33 cellular contexts compared by ENCODE assay signal in genomic region chr11:119608781-119609180, GRCh38.
A peak's percentile ranks its signal among the peaks of the same experiment; 100 is the strongest.
DNase-seq lines count a peak whose midpoint lies in the region; ATAC-seq, FAIRE-seq and TF ChIP-seq lines count a peak whose summit lies in the region.
"Had no signal": no experiment of that assay in that cellular context is flagged by ENCODE, and none has a peak within 500 bp of the region (broad histone marks: within the 10 kb centered on the region; RNA-seq: fewer than 3 reads in every experiment).

No MANE protein-coding gene starts in this region.

- no peak for FAIRE-seq in H1 (lab: Jason Lieb, UNC)
- FAIRE-seq: GM12891, keratinocyte had no signal

- no peak overlapping the region for H3K9ac ChIP-seq in H1 (replicated peaks in 1 of 4; ENCODE audit: extremely low read depth in 1 of 4, low read depth in 3 of 4, low read length in 3 of 4)
- H3K9ac ChIP-seq: BLaER1, SK-N-SH had no signal

- no peak overlapping the region for H4K8ac ChIP-seq in H1 (ENCODE audit: extremely low read depth, insufficient read depth, low read length)

- H3K4me3 Mint-ChIP-seq in GM23338 (no peak overlapping the region), progenitor cell of endocrine pancreas (ENCODE audit: low read depth) (no peak overlapping the region)
- no peak overlapping the region for H3K4me3 Mint-ChIP-seq in activated CD4-positive, alpha-beta T cell treated with anti-CD3 and anti-CD28 coated beads, Interleukin-2, amount 10 ng/mL, durations not matched to agents 24 days and 14 days
- H3K4me3 Mint-ChIP-seq: activated CD4-positive, alpha-beta memory T cell treated with anti-CD3 and anti-CD28 coated beads, Interleukin-2, amount 10 ng/mL, durations not matched to agents 7 days and 5 days; activated T-helper 1 cell treated with anti-CD3 and anti-CD28 coated beads, Interleukin-12 subunit alpha, Interleukin-12 subunit beta, Interleukin-2, Interleukin-4 antibody, amounts not matched to agents 30 ng/mL and 10 ng/mL and 1 ng/mL, durations not matched to agents 14 hours and 24 hours and 36 hours; T-helper 1 cell treated with Interleukin-12 subunit alpha and Interleukin-12 subunit beta and Interleukin-4 antibody, amounts not matched to agents 30 μg/mL and 1 μg/mL, for 36 hours had no signal

- H3K79me2 ChIP-seq in GM23338 (replicated peaks; ENCODE audit: insufficient read depth) = no peaks in the 10 kb centered on the region
- no peaks in the 10 kb centered on the region for H3K79me2 ChIP-seq in H1 (ENCODE audit: control insufficient read depth in 1 of 2, insufficient read depth in 2 of 2, low read length in 2 of 2)

- no peak overlapping the region for H2BK120ac ChIP-seq in H1 (replicated peaks; ENCODE audit: low read depth, low read length)

- H3K56ac ChIP-seq in H1 (replicated peaks; ENCODE audit: insufficient read length, low read depth, low read length) = no peak overlapping the region

- H3K9me3 Mint-ChIP-seq in GM23338 (no peaks in the 10 kb centered on the region; the same call in 2 of the 3 replicates), progenitor cell of endocrine pancreas (ENCODE audit: low read depth) (no peaks in the 10 kb centered on the region)
- no peaks in the 10 kb centered on the region for H3K9me3 Mint-ChIP-seq in activated CD4-positive, alpha-beta T cell treated with anti-CD3 and anti-CD28 coated beads, Interleukin-2, amount 10 ng/mL, durations not matched to agents 24 days and 14 days
- H3K9me3 Mint-ChIP-seq: activated CD4-positive, alpha-beta memory T cell treated with anti-CD3 and anti-CD28 coated beads, Interleukin-2, amount 10 ng/mL, durations not matched to agents 7 days and 5 days; activated T-helper 1 cell treated with anti-CD3 and anti-CD28 coated beads, Interleukin-12 subunit alpha, Interleukin-12 subunit beta, Interleukin-2, Interleukin-4 antibody, amounts not matched to agents 30 ng/mL and 10 ng/mL and 1 ng/mL, durations not matched to agents 14 hours and 24 hours and 36 hours had no signal

- TF ChIP-seq EP300 in H1 (IDR thresholded peaks at IDR 0.05; ENCODE audit: borderline replicate concordance in 1 of 2, low read depth in 2 of 2, low read length in 2 of 2) = no peak

- no peak overlapping the region for H2BK15ac ChIP-seq in H1 (ENCODE audit: low read length)

- no peak overlapping the region for H3K4me2 ChIP-seq in GM23338
- no peak overlapping the region for H3K4me2 ChIP-seq in H1 (ENCODE audit: insufficient read depth in 1 of 2, low read depth in 2 of 2, low read length in 2 of 2)
- H3K4me2 ChIP-seq: BLaER1, PC-9, SK-N-SH had no signal

- no peaks in the 10 kb centered on the region for H3F3A ChIP-seq in GM23338 (replicated peaks; ENCODE audit: low read depth)

- H3K23ac ChIP-seq in H1 (ENCODE audit: insufficient read length) = no peak overlapping the region

- H3K18ac ChIP-seq in H1 (ENCODE audit: extremely low read depth, low read length) = no peak overlapping the region

- no peak overlapping the region for H2BK5ac ChIP-seq in H1 (ENCODE audit: low read depth, low read length)

- no peak for TF ChIP-seq POLR2A in H1 (IDR thresholded peaks at IDR 0.05; ENCODE audit: control extremely low read depth in 1 of 2, low read depth in 2 of 2, low read length in 2 of 2)

- H3K4me3 ChIP-seq in GM23338 = no peak overlapping the region
- no peak overlapping the region for H3K4me3 ChIP-seq in H1 (ENCODE audit: extremely low read depth in 1 of 4, insufficient read depth in 2 of 4, low read depth in 3 of 4, low read length in 4 of 4)
- H3K4me3 ChIP-seq: BLaER1, HAP-1, PC-9, prostate gland, sigmoid colon, stomach, tibial nerve had no signal

- H3K36me3 Mint-ChIP-seq in GM23338 (ENCODE audit: low read depth) (no peaks in the 10 kb centered on the region; the same call in 2 of the 3 replicates), progenitor cell of endocrine pancreas (ENCODE audit: insufficient read depth) (no peaks in the 10 kb centered on the region)
- no peaks in the 10 kb centered on the region for H3K36me3 Mint-ChIP-seq in activated CD4-positive, alpha-beta T cell treated with anti-CD3 and anti-CD28 coated beads, Interleukin-2, amount 10 ng/mL, durations not matched to agents 24 days and 14 days (ENCODE audit: low read depth)

- intact Hi-C loops in activated CD4-positive, alpha-beta T cell treated with anti-CD3 and anti-CD28 coated beads, Interleukin-2, amount 10 ng/mL, durations not matched to agents 24 days and 14 days (cut with micrococcal nuclease) = no loop called here

- WGBS in H1 (ENCODE audit: extremely low coverage in 1 of 2, insufficient coverage in 1 of 2, insufficient read length in 1 of 2, insufficient replicate concordance in 2 of 2, low coverage in 1 of 2, low lambda C conversion rate in 2 of 2, missing lambda C conversion rate in 1 of 2), 2 experiments = 70% methylated on average over 4 of the region's 4 CpGs; no CpG with 5 or more reads in 1 of the 2 experiments

- H3K27me3 ChIP-seq in GM23338 (ENCODE audit: insufficient read depth) = peaks cover 15% of the 10 kb centered on the region; the same call in 1 of the 2 replicates
- peaks cover 0 to 5% (median 0%) of the 10 kb centered on the region in 4 experiments; a peak in 4 of 7 replicates for H3K27me3 ChIP-seq in H1 (replicated peaks in 1 of 4; ENCODE audit: control insufficient read depth in 3 of 4, extremely low read depth in 1 of 4, insufficient read depth in 3 of 4, low read length in 3 of 4)
- H3K27me3 ChIP-seq: BLaER1, tibial nerve had no signal

- peak; percentile 55 for ATAC-seq in GM23338
- ATAC-seq: left ventricle myocardium superior had no signal

- peak; percentile 49 for DNase-seq in GM23338 (ENCODE audit: low spot score)
- peak; percentile 91 for DNase-seq in NCI-H146 (lab: John Stamatoyannopoulos, UW)
- DNase-seq in H1 (ENCODE audit: low read depth in 1 of 2, low spot score in 2 of 2) = no peak
- no peak for DNase-seq in progenitor cell of endocrine pancreas (ENCODE audit: low spot score, unreplicated experiment)
- no peak for DNase-seq in HCEC 1CT
- no peak for DNase-seq in NCI-H2227 (lab: John Stamatoyannopoulos, UW; ENCODE audit: unreplicated experiment)
- no peak for DNase-seq in activated CD4-positive, alpha-beta T cell treated with anti-CD3 and anti-CD28 coated beads, Interleukin-2, amount 10 ng/mL, durations not matched to agents 24 days and 14 days
- DNase-seq: activated CD4-positive, alpha-beta memory T cell treated with anti-CD3 and anti-CD28 coated beads, Interleukin-2, amount 10 ng/mL, durations not matched to agents 7 days and 5 days; activated CD4-positive, CD25-positive, alpha-beta regulatory T cell treated with anti-CD3 and anti-CD28 coated beads, Interleukin-2, amount 50 U/mL, for 72 hours; activated CD8-positive, alpha-beta memory T cell treated with anti-CD3 and anti-CD28 coated beads, Interleukin-2, amount 50 U/mL, for 48 hours; activated naive CD4-positive, alpha-beta T cell treated with Interleukin-2 at 50 U/mL for 16 hours; central memory CD4-positive, alpha-beta T cell; DMS153; Karpas-422; left ventricle myocardium superior; NCI-H1930; NCI-H446 treated with DMSO at 0.1 percent for 48 hours; NK-92 treated with Interleukin-12 subunit alpha and Interleukin-12 subunit beta, amount 100 ng/mL, for 24 hours; PC-9; sigmoid colon; SK-N-SH; stimulated activated CD4-positive, alpha-beta T cell treated with anti-CD3 and anti-CD28 coated beads, Interleukin-12 subunit alpha, Interleukin-12 subunit beta, amount 100 ng/mL, for 4 hours; stimulated activated CD4-positive, alpha-beta T cell treated with anti-CD3 and anti-CD28 coated beads, Interleukin-2, amount 100 ng/mL, for 48 hours; stomach had no signal

- TF ChIP-seq CTCF in GM23338 (conservative IDR thresholded peaks at IDR 0.05; ENCODE audit: low read depth in 2 of 2) = peak in 1 of 2 experiments; percentile 45; a peak in 3 of 4 replicates
- TF ChIP-seq CTCF in H1 (IDR thresholded peaks at IDR 0.05; ENCODE audit: control extremely low read depth in 1 of 3, insufficient read depth in 1 of 3, low read depth in 1 of 3, low read length in 3 of 3) = peak in 2 of 3 experiments; percentile 3 to 10; a peak in 1 of 4 replicates
- TF ChIP-seq CTCF in progenitor cell of endocrine pancreas (IDR thresholded peaks at IDR 0.05; ENCODE audit: unreplicated experiment) = peak; percentile 14

- no peak overlapping the region for H3K4ac ChIP-seq in H1 (replicated peaks; ENCODE audit: insufficient read length, low read depth, low read length)

- peaks cover 15% of the 10 kb centered on the region for H3K27me3 Mint-ChIP-seq in GM23338 (ENCODE audit: insufficient read depth, low read depth, poor library complexity)
- peaks cover 30% of the 10 kb centered on the region for H3K27me3 Mint-ChIP-seq in progenitor cell of endocrine pancreas
- H3K27me3 Mint-ChIP-seq in activated CD4-positive, alpha-beta T cell treated with anti-CD3 and anti-CD28 coated beads, Interleukin-2, amount 10 ng/mL, durations not matched to agents 24 days and 14 days = peaks cover 9% of the 10 kb centered on the region

- no peak overlapping the region for H2AFZ ChIP-seq in GM23338
- no peak overlapping the region for H2AFZ ChIP-seq in H1 (ENCODE audit: low read length)
- H2AFZ ChIP-seq: PC-9 had no signal

- no peak overlapping the region for H3K14ac ChIP-seq in H1 (ENCODE audit: insufficient read length)

- H4K20me1 ChIP-seq in GM23338 (replicated peaks; ENCODE audit: insufficient read depth) = no peaks in the 10 kb centered on the region
- no peaks in the 10 kb centered on the region for H4K20me1 ChIP-seq in H1 (replicated peaks in 1 of 2; ENCODE audit: control insufficient read depth in 1 of 2, insufficient read depth in 2 of 2, low read length in 2 of 2)
- H4K20me1 ChIP-seq: BLaER1 had no signal

- H3K36me3 ChIP-seq in GM23338 (ENCODE audit: insufficient read depth) (no peaks in the 10 kb centered on the region), H1 (ENCODE audit: control insufficient read depth in 2 of 4, insufficient read depth in 4 of 4, low read length in 3 of 4) (no peaks in the 10 kb centered on the region)
- H3K36me3 ChIP-seq: BLaER1, HAP-1, neutrophil, prostate gland, sigmoid colon, stomach, tibial nerve had no signal

- H3K23me2 ChIP-seq in H1 (ENCODE audit: low read depth, low read length) = no peaks in the 10 kb centered on the region

- H2AK5ac ChIP-seq in H1 (ENCODE audit: low read depth, low read length) = no peak overlapping the region

- peak in 1 of 2 experiments; percentile 32; a peak in 1 of 4 replicates for TF ChIP-seq RAD21 in H1 (IDR thresholded peaks at IDR 0.05 in 1 of 2, conservative IDR thresholded peaks at IDR 0.05 in 1 of 2; ENCODE audit: low read depth in 2 of 2, low read length in 2 of 2)

- no peaks in the 10 kb centered on the region for H3K9me3 ChIP-seq in H1 (ENCODE audit: insufficient read depth in 2 of 2, low read depth in 1 of 2, low read length in 1 of 2)
- H3K9me3 ChIP-seq: BLaER1, neutrophil, prostate gland, sigmoid colon, SK-N-SH, stomach, tibial nerve had no signal

- H3K79me1 ChIP-seq in H1 (ENCODE audit: low read depth, low read length) = no peaks in the 10 kb centered on the region

- H3K4me1 ChIP-seq in GM23338 (ENCODE audit: insufficient read depth) (peaks cover 22% of the 10 kb centered on the region), H1 (replicated peaks in 1 of 4; ENCODE audit: control insufficient read depth in 3 of 4, insufficient read depth in 4 of 4, low read length in 3 of 4) (peaks cover 0 to 19% (median 6%) of the 10 kb centered on the region in 4 experiments; a peak in 5 of 7 replicates)
- H3K4me1 ChIP-seq: prostate gland, sigmoid colon, stomach had no signal

- H2BK20ac ChIP-seq in H1 (ENCODE audit: low read length) = no peak overlapping the region

- no peak overlapping the region for H2BK12ac ChIP-seq in H1 (ENCODE audit: low read depth, low read length)

- POLR2A ChIA-PET in H1 (lab: Charles Lee; ENCODE audit: partially characterized antibody) = interaction anchor here (1.3 kb wide), 1 partner anchor 18 kb away, joined by 4 read pairs; no protein-coding TSS in a partner anchor

- no peak overlapping the region for H4K91ac ChIP-seq in H1 (replicated peaks; ENCODE audit: insufficient read length, low read length)

- CTCF ChIA-PET in H1 (lab: Charles Lee; ENCODE audit: partially characterized antibody) = interaction anchor here (0.6 to 12.2 kb wide), 12 partner anchors 14 to 499 kb away, joined by 3 to 130 read pairs (median 3); no protein-coding TSS in a partner anchor

- H4K5ac ChIP-seq in H1 (ENCODE audit: insufficient read length, low read depth, low read length) = no peak overlapping the region

- H3K9me2 ChIP-seq in GM23338 (ENCODE audit: insufficient read depth) = no peaks in the 10 kb centered on the region
- H3K9me2 ChIP-seq: SK-N-SH had no signal

- H3K4me1 Mint-ChIP-seq in GM23338 = peaks cover 21% of the 10 kb centered on the region
- H3K4me1 Mint-ChIP-seq in progenitor cell of endocrine pancreas (ENCODE audit: low read depth) = peaks cover 12% of the 10 kb centered on the region
- no peaks in the 10 kb centered on the region for H3K4me1 Mint-ChIP-seq in activated CD4-positive, alpha-beta T cell treated with anti-CD3 and anti-CD28 coated beads, Interleukin-2, amount 10 ng/mL, durations not matched to agents 24 days and 14 days
- H3K4me1 Mint-ChIP-seq: activated CD4-positive, alpha-beta memory T cell treated with anti-CD3 and anti-CD28 coated beads, Interleukin-2, amount 10 ng/mL, durations not matched to agents 7 days and 5 days had no signal

- no peak overlapping the region for H3K27ac Mint-ChIP-seq in GM23338
- no peak overlapping the region for H3K27ac Mint-ChIP-seq in progenitor cell of endocrine pancreas
- no peak overlapping the region for H3K27ac Mint-ChIP-seq in activated CD4-positive, alpha-beta T cell treated with anti-CD3 and anti-CD28 coated beads, Interleukin-2, amount 10 ng/mL, durations not matched to agents 24 days and 14 days
- H3K27ac Mint-ChIP-seq: activated CD4-positive, alpha-beta memory T cell treated with anti-CD3 and anti-CD28 coated beads, Interleukin-2, amount 10 ng/mL, durations not matched to agents 7 days and 5 days; activated T-helper 1 cell treated with anti-CD3 and anti-CD28 coated beads, Interleukin-12 subunit alpha, Interleukin-12 subunit beta, Interleukin-2, Interleukin-4 antibody, amounts not matched to agents 30 ng/mL and 10 ng/mL and 1 ng/mL, durations not matched to agents 14 hours and 24 hours and 36 hours; T-helper 1 cell treated with Interleukin-12 subunit alpha and Interleukin-12 subunit beta and Interleukin-4 antibody, amounts not matched to agents 30 μg/mL and 1 μg/mL, for 36 hours had no signal

- H3K27ac ChIP-seq in GM23338 (ENCODE audit: low read depth) (no peak overlapping the region), H1 (ENCODE audit: low read depth, low read length) (no peak overlapping the region)
- H3K27ac ChIP-seq: BLaER1, neutrophil, PC-9, prostate gland, sigmoid colon, stomach, tibial nerve had no signal

Comparison
In these comparisons a context has a peak if more than half of its experiments do, and no peak if none do; other contexts are left out.
1. DNase-seq: peak in GM23338 (single experiment) and NCI-H146 (single experiment); none in H1 (0 of 2), progenitor cell of endocrine pancreas (single experiment), HCEC 1CT (single experiment), NCI-H2227 (single experiment) and activated CD4-positive, alpha-beta T cell treated with anti-CD3 and anti-CD28 coated beads, Interleukin-2, amount 10 ng/mL, durations not matched to agents 24 days and 14 days (single experiment).